10 cellular contexts compared by ENCODE assay signal in the genomic region with DNA sequence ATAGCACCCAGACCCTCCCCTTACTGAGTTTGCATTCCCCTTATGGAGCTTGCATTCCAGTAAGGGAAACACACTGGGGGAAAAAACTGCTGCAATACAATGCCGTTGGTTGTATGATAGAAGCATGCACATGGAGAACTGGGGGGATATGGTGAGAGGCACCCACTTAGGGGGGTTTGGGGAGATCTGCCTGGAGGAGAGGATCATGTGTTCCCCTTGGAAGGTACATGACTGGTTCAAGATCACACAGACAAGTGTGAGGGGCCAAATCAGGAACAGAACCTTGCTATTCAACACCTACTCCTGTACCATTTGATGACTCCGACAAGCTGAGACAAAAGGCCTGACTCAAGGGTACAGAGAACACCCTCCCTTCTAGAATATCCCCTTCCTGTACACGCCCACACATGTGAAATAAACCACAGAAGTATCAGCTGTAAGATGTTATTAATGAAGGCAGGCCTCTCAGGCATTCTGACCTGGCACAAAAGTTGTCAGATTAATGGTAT.
A peak's percentile ranks its signal among the peaks of the same experiment; 100 is the strongest.
DNase-seq lines count a peak whose midpoint lies in the region; ATAC-seq and TF ChIP-seq lines count a peak whose summit lies in the region.
"Had no signal": no experiment of that assay in that cellular context is flagged by ENCODE, and none has a peak within 500 bp of the region (broad histone marks: within the 10 kb centered on the region; RNA-seq: fewer than 3 reads in every experiment).

No MANE protein-coding gene starts in this region.

- peaks cover 32% of the 10 kb centered on the region for H3K79me2 ChIP-seq in GM23338 (replicated peaks; ENCODE audit: insufficient read depth)
- H3K79me2 ChIP-seq in Loucy (ENCODE audit: insufficient read depth, low read length) = no peaks in the 10 kb centered on the region

- H3K4me3 ChIP-seq in GM23338 (no peak overlapping the region), Loucy (ENCODE audit: low read length, poor library complexity, severe bottlenecking) (no peak overlapping the region)

- peak overlapping the region; percentile 93 for H3K27ac ChIP-seq in GM23338 (ENCODE audit: low read depth)

- H3F3A ChIP-seq in GM23338 (replicated peaks; ENCODE audit: low read depth) (peaks cover 54% of the 10 kb centered on the region), Loucy (ENCODE audit: low read depth) (no peaks in the 10 kb centered on the region)

- H3K4me2 ChIP-seq in GM23338 = peak overlapping the region; percentile 29
- no peak overlapping the region for H3K4me2 ChIP-seq in Loucy (ENCODE audit: low read depth, low read length, poor library complexity, severe bottlenecking)

- no peak overlapping the region for H3K9ac ChIP-seq in Loucy (ENCODE audit: low read depth, low read length, poor library complexity, severe bottlenecking)

- DNase-seq in NCI-H526 treated with DMSO at 0.1 percent for 48 hours (lab: John Stamatoyannopoulos, UW) (peak; percentile 53), NCI-H526 (lab: John Stamatoyannopoulos, UW) (no peak), GM23338 (ENCODE audit: low spot score) (peak; percentile 56), naive B cell (no peak), AG08396 (ENCODE audit: low spot score) (no peak), NCI-H146 (lab: John Stamatoyannopoulos, UW) (no peak)
- no peak for DNase-seq in stimulated activated CD4-positive, alpha-beta T cell treated with anti-CD3 and anti-CD28 coated beads, Interleukin-12 subunit alpha, Interleukin-12 subunit beta, amount 100 ng/mL, for 4 hours
- DNase-seq: 8988T, NCI-H510A had no signal

- H3K4me1 Mint-ChIP-seq in GM23338 (peaks cover 51% of the 10 kb centered on the region), naive B cell (peaks cover 0 to 13% (median 7%) of the 10 kb centered on the region in 3 donors)

- H3K27me3 Mint-ChIP-seq in GM23338 (ENCODE audit: insufficient read depth, low read depth, poor library complexity) = peaks cover 40% of the 10 kb centered on the region
- peaks cover 0 to 9% (median 8%) of the 10 kb centered on the region in 3 donors for H3K27me3 Mint-ChIP-seq in naive B cell

- H3K36me3 ChIP-seq in GM23338 (ENCODE audit: insufficient read depth) (peaks cover 34% of the 10 kb centered on the region), Loucy (ENCODE audit: insufficient read depth, low read length) (no peaks in the 10 kb centered on the region)

- no peaks in the 10 kb centered on the region for H3K9me3 ChIP-seq in Loucy (ENCODE audit: insufficient read depth, low read depth, low read length)

- peaks cover 48% of the 10 kb centered on the region for H3K9me3 Mint-ChIP-seq in GM23338
- H3K9me3 Mint-ChIP-seq in naive B cell = no peaks in the 10 kb centered on the region

- TF ChIP-seq CTCF in GM23338 (conservative IDR thresholded peaks at IDR 0.05; ENCODE audit: low read depth in 2 of 2) (no peak), Loucy (conservative IDR thresholded peaks at IDR 0.05; ENCODE audit: low read length) (no peak)

- H3K36me3 Mint-ChIP-seq in GM23338 (ENCODE audit: low read depth) (peaks cover 99% of the 10 kb centered on the region), naive B cell (no peaks in the 10 kb centered on the region)

- H3K9me2 ChIP-seq in GM23338 (ENCODE audit: insufficient read depth) = no peaks in the 10 kb centered on the region
- H3K9me2 ChIP-seq in Loucy (replicated peaks; ENCODE audit: low read depth, low read length) = no peaks in the 10 kb centered on the region

- no peaks in the 10 kb centered on the region for H3K27me3 ChIP-seq in GM23338 (ENCODE audit: insufficient read depth)
- H3K27me3 ChIP-seq in Loucy (ENCODE audit: insufficient read depth, low read length, poor library complexity, severe bottlenecking) = no peaks in the 10 kb centered on the region

- no peak overlapping the region for H2AFZ ChIP-seq in GM23338
- peak overlapping the region; percentile 65 for H2AFZ ChIP-seq in Loucy (ENCODE audit: low read length)

- H3K4me3 Mint-ChIP-seq in GM23338 = peak overlapping the region; percentile 11; the same call in 2 of the 3 replicates
- H3K4me3 Mint-ChIP-seq in naive B cell = no peak overlapping the region

- peak; percentile 16 for ATAC-seq in GM23338
- peak; percentile 55 to 67 for ATAC-seq in naive B cell (ENCODE audit: low read depth in 2 of 2)

- H4K20me1 ChIP-seq in GM23338 (replicated peaks; ENCODE audit: insufficient read depth) = no peaks in the 10 kb centered on the region; the same call in 1 of the 2 replicates
- H4K20me1 ChIP-seq in Loucy (ENCODE audit: insufficient read depth, low read length, poor library complexity, severe bottlenecking) = no peaks in the 10 kb centered on the region

- peak overlapping the region; percentile 81 for H3K27ac Mint-ChIP-seq in GM23338
- no peak overlapping the region for H3K27ac Mint-ChIP-seq in naive B cell

- H3K4me1 ChIP-seq in GM23338 (ENCODE audit: insufficient read depth) (peaks cover 55% of the 10 kb centered on the region), Loucy (ENCODE audit: insufficient read depth, low read length, poor library complexity, severe bottlenecking) (peaks cover 12% of the 10 kb centered on the region)

TF ChIP-seq in GM23338, 12 proteins besides CTCF, POLR2A, EP300 and RAD21:
- 0 out of 2 replicates have a peak, but pooled peaks have one; percentile 67 for TF ChIP-seq POLR2AphosphoS5 (IDR thresholded peaks at IDR 0.05; ENCODE audit: low read depth)
- no peak for TF ChIP-seq EZH2 (IDR thresholded peaks at IDR 0.05; ENCODE audit: low read depth, unreplicated experiment)
TF ChIP-seq in GM23338: peak in this region for 1.

Comparison
In these comparisons a context has a peak if more than half of its experiments do, and no peak if none do; other contexts are left out.
1. DNase-seq: peak in NCI-H526 treated with DMSO at 0.1 percent for 48 hours (single experiment) and GM23338 (single experiment); none in NCI-H526 (0 of 2), naive B cell (single experiment), stimulated activated CD4-positive, alpha-beta T cell treated with anti-CD3 and anti-CD28 coated beads, Interleukin-12 subunit alpha, Interleukin-12 subunit beta, amount 100 ng/mL, for 4 hours (single experiment), AG08396 (single experiment) and NCI-H146 (single experiment).